In the genomic region with DNA sequence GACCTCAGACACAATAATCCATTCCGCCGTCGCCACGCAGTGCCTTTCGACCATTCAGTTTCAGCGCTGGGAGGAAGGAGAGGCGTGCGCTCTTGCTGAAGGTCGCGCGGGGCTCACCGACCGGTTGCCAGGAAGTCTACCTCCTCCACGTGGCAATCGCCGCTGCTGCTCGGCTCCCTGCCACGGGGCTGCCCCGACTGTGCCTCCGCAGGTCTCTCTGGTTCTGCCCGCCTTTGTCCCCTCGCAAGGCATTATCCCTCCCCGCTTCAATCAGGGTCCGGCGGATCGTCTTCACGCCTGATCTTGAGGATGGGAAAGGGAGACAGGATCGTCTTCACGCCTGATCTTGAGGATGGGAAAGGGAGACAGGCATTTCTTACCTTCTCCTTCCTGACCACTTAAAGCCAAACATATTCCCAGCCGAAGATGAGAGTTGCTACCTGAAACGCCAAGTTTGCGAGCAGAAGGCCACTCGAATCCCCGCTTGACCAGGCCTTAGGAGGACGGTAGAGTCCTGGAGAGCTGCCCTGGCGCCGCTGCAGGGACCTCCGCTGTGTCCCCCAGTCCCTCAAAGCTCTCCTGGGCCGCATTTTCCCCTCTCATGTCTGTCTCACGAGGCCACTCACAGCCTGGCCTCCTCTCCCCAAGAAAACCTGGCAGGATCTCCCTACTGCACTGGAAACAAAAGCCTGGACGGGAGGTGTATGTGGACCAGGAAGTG, we compare ENCODE assay signal across 1 cellular context.
TF ChIP-seq lines count a peak whose summit lies in the region.

No MANE protein-coding gene starts in this region.

TF ChIP-seq in GM23338, 12 proteins besides CTCF, POLR2A, EP300 and RAD21 (continued from another document):
- TF ChIP-seq STAT1 (IDR thresholded peaks at IDR 0.05; ENCODE audit: unreplicated experiment) = no peak
- TF ChIP-seq, protein P1, sequence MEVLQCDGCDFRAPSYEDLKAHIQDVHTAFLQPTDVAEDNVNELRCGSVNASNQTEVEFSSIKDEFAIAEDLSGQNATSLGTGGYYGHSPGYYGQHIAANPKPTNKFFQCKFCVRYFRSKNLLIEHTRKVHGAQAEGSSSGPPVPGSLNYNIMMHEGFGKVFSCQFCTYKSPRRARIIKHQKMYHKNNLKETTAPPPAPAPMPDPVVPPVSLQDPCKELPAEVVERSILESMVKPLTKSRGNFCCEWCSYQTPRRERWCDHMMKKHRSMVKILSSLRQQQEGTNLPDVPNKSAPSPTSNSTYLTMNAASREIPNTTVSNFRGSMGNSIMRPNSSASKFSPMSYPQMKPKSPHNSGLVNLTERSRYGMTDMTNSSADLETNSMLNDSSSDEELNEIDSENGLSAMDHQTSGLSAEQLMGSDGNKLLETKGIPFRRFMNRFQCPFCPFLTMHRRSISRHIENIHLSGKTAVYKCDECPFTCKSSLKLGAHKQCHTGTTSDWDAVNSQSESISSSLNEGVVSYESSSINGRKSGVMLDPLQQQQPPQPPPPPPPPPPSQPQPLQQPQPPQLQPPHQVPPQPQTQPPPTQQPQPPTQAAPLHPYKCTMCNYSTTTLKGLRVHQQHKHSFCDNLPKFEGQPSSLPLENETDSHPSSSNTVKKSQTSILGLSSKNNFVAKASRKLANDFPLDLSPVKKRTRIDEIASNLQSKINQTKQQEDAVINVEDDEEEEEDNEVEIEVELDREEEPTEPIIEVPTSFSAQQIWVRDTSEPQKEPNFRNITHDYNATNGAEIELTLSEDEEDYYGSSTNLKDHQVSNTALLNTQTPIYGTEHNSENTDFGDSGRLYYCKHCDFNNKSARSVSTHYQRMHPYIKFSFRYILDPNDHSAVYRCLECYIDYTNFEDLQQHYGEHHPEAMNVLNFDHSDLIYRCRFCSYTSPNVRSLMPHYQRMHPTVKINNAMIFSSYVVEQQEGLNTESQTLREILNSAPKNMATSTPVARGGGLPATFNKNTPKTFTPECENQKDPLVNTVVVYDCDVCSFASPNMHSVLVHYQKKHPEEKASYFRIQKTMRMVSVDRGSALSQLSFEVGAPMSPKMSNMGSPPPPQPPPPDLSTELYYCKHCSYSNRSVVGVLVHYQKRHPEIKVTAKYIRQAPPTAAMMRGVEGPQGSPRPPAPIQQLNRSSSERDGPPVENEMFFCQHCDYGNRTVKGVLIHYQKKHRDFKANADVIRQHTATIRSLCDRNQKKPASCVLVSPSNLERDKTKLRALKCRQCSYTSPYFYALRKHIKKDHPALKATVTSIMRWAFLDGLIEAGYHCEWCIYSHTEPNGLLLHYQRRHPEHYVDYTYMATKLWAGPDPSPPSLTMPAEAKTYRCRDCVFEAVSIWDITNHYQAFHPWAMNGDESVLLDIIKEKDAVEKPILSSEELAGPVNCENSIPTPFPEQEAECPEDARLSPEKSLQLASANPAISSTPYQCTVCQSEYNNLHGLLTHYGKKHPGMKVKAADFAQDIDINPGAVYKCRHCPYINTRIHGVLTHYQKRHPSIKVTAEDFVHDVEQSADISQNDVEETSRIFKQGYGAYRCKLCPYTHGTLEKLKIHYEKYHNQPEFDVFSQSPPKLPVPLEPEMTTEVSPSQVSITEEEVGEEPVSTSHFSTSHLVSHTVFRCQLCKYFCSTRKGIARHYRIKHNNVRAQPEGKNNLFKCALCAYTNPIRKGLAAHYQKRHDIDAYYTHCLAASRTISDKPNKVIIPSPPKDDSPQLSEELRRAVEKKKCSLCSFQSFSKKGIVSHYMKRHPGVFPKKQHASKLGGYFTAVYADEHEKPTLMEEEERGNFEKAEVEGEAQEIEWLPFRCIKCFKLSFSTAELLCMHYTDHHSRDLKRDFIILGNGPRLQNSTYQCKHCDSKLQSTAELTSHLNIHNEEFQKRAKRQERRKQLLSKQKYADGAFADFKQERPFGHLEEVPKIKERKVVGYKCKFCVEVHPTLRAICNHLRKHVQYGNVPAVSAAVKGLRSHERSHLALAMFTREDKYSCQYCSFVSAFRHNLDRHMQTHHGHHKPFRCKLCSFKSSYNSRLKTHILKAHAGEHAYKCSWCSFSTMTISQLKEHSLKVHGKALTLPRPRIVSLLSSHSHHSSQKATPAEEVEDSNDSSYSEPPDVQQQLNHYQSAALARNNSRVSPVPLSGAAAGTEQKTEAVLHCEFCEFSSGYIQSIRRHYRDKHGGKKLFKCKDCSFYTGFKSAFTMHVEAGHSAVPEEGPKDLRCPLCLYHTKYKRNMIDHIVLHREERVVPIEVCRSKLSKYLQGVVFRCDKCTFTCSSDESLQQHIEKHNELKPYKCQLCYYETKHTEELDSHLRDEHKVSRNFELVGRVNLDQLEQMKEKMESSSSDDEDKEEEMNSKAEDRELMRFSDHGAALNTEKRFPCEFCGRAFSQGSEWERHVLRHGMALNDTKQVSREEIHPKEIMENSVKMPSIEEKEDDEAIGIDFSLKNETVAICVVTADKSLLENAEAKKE (CRISPR knock-in tag; IDR thresholded peaks at IDR 0.05) = no peak
- no peak for TF ChIP-seq NANOG (IDR thresholded peaks at IDR 0.05; ENCODE audit: borderline replicate concordance)
- TF ChIP-seq POLR2AphosphoS5 (IDR thresholded peaks at IDR 0.05; ENCODE audit: low read depth) = no peak
- TF ChIP-seq, protein P2, sequence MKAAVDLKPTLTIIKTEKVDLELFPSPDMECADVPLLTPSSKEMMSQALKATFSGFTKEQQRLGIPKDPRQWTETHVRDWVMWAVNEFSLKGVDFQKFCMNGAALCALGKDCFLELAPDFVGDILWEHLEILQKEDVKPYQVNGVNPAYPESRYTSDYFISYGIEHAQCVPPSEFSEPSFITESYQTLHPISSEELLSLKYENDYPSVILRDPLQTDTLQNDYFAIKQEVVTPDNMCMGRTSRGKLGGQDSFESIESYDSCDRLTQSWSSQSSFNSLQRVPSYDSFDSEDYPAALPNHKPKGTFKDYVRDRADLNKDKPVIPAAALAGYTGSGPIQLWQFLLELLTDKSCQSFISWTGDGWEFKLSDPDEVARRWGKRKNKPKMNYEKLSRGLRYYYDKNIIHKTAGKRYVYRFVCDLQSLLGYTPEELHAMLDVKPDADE (IDR thresholded peaks at IDR 0.05) = no peak
- TF ChIP-seq CREB1 (CRISPR knock-in tag; IDR thresholded peaks at IDR 0.05; ENCODE audit: low read depth) = no peak
- TF ChIP-seq, protein P3, sequence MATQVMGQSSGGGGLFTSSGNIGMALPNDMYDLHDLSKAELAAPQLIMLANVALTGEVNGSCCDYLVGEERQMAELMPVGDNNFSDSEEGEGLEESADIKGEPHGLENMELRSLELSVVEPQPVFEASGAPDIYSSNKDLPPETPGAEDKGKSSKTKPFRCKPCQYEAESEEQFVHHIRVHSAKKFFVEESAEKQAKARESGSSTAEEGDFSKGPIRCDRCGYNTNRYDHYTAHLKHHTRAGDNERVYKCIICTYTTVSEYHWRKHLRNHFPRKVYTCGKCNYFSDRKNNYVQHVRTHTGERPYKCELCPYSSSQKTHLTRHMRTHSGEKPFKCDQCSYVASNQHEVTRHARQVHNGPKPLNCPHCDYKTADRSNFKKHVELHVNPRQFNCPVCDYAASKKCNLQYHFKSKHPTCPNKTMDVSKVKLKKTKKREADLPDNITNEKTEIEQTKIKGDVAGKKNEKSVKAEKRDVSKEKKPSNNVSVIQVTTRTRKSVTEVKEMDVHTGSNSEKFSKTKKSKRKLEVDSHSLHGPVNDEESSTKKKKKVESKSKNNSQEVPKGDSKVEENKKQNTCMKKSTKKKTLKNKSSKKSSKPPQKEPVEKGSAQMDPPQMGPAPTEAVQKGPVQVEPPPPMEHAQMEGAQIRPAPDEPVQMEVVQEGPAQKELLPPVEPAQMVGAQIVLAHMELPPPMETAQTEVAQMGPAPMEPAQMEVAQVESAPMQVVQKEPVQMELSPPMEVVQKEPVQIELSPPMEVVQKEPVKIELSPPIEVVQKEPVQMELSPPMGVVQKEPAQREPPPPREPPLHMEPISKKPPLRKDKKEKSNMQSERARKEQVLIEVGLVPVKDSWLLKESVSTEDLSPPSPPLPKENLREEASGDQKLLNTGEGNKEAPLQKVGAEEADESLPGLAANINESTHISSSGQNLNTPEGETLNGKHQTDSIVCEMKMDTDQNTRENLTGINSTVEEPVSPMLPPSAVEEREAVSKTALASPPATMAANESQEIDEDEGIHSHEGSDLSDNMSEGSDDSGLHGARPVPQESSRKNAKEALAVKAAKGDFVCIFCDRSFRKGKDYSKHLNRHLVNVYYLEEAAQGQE (IDR thresholded peaks at IDR 0.05; ENCODE audit: unreplicated experiment) = no peak
- no peak for TF ChIP-seq ZNF114 (CRISPR knock-in tag; IDR thresholded peaks at IDR 0.05)
- no peak for TF ChIP-seq EZH2phosphoT487 (IDR thresholded peaks at IDR 0.05; ENCODE audit: unreplicated experiment)
- no peak for TF ChIP-seq JUNB (IDR thresholded peaks at IDR 0.05; ENCODE audit: unreplicated experiment)
